Comparison of ENCODE assay signal across 1 cellular context in the genomic region with DNA sequence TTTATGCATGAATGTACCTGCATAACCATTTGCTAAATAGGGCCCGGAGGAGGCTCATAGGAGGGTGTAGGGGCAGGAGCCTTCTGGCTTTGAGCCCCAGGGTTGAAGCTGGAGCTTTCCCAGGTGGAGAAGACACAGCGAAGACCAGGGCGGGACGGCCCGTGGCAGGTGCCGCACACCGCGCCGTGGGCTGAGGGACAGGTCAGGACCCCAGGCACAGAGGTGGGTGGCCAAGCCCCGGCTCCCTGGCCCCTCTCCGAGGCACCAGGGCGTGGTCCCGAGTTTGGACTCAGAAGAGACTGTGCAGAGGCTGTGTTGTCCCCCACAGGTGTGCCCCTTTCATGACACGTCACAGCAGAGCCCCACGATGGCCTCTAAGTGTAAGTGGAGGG.
TF ChIP-seq lines count a peak whose summit lies in the region.

No MANE protein-coding gene starts in this region.

TF ChIP-seq in H1, 55 proteins besides CTCF, POLR2A, EP300 and RAD21 (continued from another document):
- TF ChIP-seq, protein P1, sequence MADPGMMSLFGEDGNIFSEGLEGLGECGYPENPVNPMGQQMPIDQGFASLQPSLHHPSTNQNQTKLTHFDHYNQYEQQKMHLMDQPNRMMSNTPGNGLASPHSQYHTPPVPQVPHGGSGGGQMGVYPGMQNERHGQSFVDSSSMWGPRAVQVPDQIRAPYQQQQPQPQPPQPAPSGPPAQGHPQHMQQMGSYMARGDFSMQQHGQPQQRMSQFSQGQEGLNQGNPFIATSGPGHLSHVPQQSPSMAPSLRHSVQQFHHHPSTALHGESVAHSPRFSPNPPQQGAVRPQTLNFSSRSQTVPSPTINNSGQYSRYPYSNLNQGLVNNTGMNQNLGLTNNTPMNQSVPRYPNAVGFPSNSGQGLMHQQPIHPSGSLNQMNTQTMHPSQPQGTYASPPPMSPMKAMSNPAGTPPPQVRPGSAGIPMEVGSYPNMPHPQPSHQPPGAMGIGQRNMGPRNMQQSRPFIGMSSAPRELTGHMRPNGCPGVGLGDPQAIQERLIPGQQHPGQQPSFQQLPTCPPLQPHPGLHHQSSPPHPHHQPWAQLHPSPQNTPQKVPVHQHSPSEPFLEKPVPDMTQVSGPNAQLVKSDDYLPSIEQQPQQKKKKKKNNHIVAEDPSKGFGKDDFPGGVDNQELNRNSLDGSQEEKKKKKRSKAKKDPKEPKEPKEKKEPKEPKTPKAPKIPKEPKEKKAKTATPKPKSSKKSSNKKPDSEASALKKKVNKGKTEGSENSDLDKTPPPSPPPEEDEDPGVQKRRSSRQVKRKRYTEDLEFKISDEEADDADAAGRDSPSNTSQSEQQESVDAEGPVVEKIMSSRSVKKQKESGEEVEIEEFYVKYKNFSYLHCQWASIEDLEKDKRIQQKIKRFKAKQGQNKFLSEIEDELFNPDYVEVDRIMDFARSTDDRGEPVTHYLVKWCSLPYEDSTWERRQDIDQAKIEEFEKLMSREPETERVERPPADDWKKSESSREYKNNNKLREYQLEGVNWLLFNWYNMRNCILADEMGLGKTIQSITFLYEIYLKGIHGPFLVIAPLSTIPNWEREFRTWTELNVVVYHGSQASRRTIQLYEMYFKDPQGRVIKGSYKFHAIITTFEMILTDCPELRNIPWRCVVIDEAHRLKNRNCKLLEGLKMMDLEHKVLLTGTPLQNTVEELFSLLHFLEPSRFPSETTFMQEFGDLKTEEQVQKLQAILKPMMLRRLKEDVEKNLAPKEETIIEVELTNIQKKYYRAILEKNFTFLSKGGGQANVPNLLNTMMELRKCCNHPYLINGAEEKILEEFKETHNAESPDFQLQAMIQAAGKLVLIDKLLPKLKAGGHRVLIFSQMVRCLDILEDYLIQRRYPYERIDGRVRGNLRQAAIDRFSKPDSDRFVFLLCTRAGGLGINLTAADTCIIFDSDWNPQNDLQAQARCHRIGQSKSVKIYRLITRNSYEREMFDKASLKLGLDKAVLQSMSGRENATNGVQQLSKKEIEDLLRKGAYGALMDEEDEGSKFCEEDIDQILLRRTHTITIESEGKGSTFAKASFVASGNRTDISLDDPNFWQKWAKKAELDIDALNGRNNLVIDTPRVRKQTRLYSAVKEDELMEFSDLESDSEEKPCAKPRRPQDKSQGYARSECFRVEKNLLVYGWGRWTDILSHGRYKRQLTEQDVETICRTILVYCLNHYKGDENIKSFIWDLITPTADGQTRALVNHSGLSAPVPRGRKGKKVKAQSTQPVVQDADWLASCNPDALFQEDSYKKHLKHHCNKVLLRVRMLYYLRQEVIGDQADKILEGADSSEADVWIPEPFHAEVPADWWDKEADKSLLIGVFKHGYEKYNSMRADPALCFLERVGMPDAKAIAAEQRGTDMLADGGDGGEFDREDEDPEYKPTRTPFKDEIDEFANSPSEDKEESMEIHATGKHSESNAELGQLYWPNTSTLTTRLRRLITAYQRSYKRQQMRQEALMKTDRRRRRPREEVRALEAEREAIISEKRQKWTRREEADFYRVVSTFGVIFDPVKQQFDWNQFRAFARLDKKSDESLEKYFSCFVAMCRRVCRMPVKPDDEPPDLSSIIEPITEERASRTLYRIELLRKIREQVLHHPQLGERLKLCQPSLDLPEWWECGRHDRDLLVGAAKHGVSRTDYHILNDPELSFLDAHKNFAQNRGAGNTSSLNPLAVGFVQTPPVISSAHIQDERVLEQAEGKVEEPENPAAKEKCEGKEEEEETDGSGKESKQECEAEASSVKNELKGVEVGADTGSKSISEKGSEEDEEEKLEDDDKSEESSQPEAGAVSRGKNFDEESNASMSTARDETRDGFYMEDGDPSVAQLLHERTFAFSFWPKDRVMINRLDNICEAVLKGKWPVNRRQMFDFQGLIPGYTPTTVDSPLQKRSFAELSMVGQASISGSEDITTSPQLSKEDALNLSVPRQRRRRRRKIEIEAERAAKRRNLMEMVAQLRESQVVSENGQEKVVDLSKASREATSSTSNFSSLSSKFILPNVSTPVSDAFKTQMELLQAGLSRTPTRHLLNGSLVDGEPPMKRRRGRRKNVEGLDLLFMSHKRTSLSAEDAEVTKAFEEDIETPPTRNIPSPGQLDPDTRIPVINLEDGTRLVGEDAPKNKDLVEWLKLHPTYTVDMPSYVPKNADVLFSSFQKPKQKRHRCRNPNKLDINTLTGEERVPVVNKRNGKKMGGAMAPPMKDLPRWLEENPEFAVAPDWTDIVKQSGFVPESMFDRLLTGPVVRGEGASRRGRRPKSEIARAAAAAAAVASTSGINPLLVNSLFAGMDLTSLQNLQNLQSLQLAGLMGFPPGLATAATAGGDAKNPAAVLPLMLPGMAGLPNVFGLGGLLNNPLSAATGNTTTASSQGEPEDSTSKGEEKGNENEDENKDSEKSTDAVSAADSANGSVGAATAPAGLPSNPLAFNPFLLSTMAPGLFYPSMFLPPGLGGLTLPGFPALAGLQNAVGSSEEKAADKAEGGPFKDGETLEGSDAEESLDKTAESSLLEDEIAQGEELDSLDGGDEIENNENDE (IDR thresholded peaks at IDR 0.05; ENCODE audit: insufficient replicate concordance, low read length) = no peak
- TF ChIP-seq TCF12 (IDR thresholded peaks at IDR 0.05; ENCODE audit: low read depth, low read length) (no peak), SUZ12 (IDR thresholded peaks at IDR 0.05; ENCODE audit: low read length) (no peak), YY1 (IDR thresholded peaks at IDR 0.05; ENCODE audit: low read depth, low read length) (no peak), CHD1 (IDR thresholded peaks at IDR 0.05; ENCODE audit: low read depth, low read length) (no peak), PHF8 (conservative IDR thresholded peaks at IDR 0.05; ENCODE audit: low read depth, low read length) (no peak), BACH1 (IDR thresholded peaks at IDR 0.05; ENCODE audit: low read length) (no peak)
TF ChIP-seq in H1: peak in this region for 0.
